ENCODE assay signal across 24 cellular contexts in genomic region chr10:10745281-10745680, GRCh38.
DNase-seq lines count a peak whose midpoint lies in the region; ATAC-seq and TF ChIP-seq lines count a peak whose summit lies in the region.
"Had no signal": no experiment of that assay in that cellular context is flagged by ENCODE, and none has a peak within 500 bp of the region (broad histone marks: within the 10 kb centered on the region; RNA-seq: fewer than 3 reads in every experiment).

No MANE protein-coding gene starts in this region.

- no peak overlapping the region for H3K18ac ChIP-seq in mesendoderm (ENCODE audit: low read length)

- no peak overlapping the region for H3K9ac ChIP-seq in NT2/D1 (ENCODE audit: insufficient read length, low read depth)
- no peak overlapping the region for H3K9ac ChIP-seq in mesendoderm (ENCODE audit: low read length)
- H3K9ac ChIP-seq: BLaER1 treated with 17β-estradiol and CSF1 and Interleukin-3, amounts not matched to agents 10 nM and 100 nM; GM23248 had no signal

- no peaks in the 10 kb centered on the region for H3K27me3 ChIP-seq in NT2/D1 (ENCODE audit: insufficient read depth, insufficient read length)
- no peaks in the 10 kb centered on the region for H3K27me3 ChIP-seq in esophagus muscularis mucosa
- no peaks in the 10 kb centered on the region for H3K27me3 ChIP-seq in mesendoderm (ENCODE audit: insufficient read depth, low read length, poor library complexity)
- H3K27me3 ChIP-seq: BE2C; BLaER1 treated with 17β-estradiol and CSF1 and Interleukin-3, amounts not matched to agents 10 nM and 100 nM had no signal

- no peak overlapping the region for H3K56ac ChIP-seq in mesendoderm (ENCODE audit: low read length)

- H2BK15ac ChIP-seq in mesendoderm (replicated peaks; ENCODE audit: low read depth) = no peak overlapping the region

- no peak overlapping the region for H4K5ac ChIP-seq in mesendoderm (ENCODE audit: low read length)

- H3K23ac ChIP-seq in mesendoderm (ENCODE audit: low read length) = no peak overlapping the region

- TF ChIP-seq EP300 in esophagus muscularis mucosa (IDR thresholded peaks at IDR 0.05) = no peak

- H3K9me3 ChIP-seq in NT2/D1 (ENCODE audit: insufficient read depth, low read length) (peaks cover 10% of the 10 kb centered on the region), esophagus muscularis mucosa (peaks cover 0 to 7% (median 2%) of the 10 kb centered on the region in 4 donors)
- H3K9me3 ChIP-seq: BE2C, HAP-1 had no signal

- H3K4me1 ChIP-seq in NT2/D1 (ENCODE audit: insufficient read depth, insufficient read length) (no peaks in the 10 kb centered on the region), esophagus muscularis mucosa (no peaks in the 10 kb centered on the region), mesendoderm (ENCODE audit: control insufficient read depth, low read depth, low read length) (no peaks in the 10 kb centered on the region)
- H3K4me1 ChIP-seq: A549; BE2C; BLaER1 treated with 17β-estradiol and CSF1 and Interleukin-3, amounts not matched to agents 10 nM and 100 nM; HAP-1 had no signal

- no peaks in the 10 kb centered on the region for H3K79me1 ChIP-seq in mesendoderm (ENCODE audit: low read length)

- no peak overlapping the region for H2AK5ac ChIP-seq in mesendoderm (ENCODE audit: low read length)

- no peak overlapping the region for H3K4me2 ChIP-seq in mesendoderm (ENCODE audit: low read length)
- H3K4me2 ChIP-seq: A549; BLaER1 treated with 17β-estradiol and CSF1 and Interleukin-3, amounts not matched to agents 10 nM and 100 nM had no signal

- no peak overlapping the region for H3K4ac ChIP-seq in mesendoderm (ENCODE audit: low read depth, low read length)

- no peak overlapping the region for H2BK5ac ChIP-seq in mesendoderm (ENCODE audit: low read length)

- H3K4me3 ChIP-seq in NT2/D1 (ENCODE audit: insufficient read length, low read depth) = no peak overlapping the region
- H3K4me3 ChIP-seq in choroid plexus epithelial cell (ENCODE audit: low read depth, low read length) = no peak overlapping the region
- no peak overlapping the region for H3K4me3 ChIP-seq in esophagus muscularis mucosa
- no peak overlapping the region for H3K4me3 ChIP-seq in mesendoderm (ENCODE audit: low read length)
- H3K4me3 ChIP-seq: A549; BLaER1 treated with 17β-estradiol and CSF1 and Interleukin-3, amounts not matched to agents 10 nM and 100 nM; GM12878; GM23248; HAP-1 had no signal

- H3K27ac ChIP-seq in esophagus muscularis mucosa (replicated peaks in 1 of 4) = no peak overlapping the region
- no peak overlapping the region for H3K27ac ChIP-seq in mesendoderm (ENCODE audit: low read depth, low read length)
- H3K27ac ChIP-seq: A549; BLaER1 treated with 17β-estradiol and CSF1 and Interleukin-3, amounts not matched to agents 10 nM and 100 nM; GM23248 had no signal

- WGBS in esophagus muscularis mucosa = 82% methylated on average over 6 of the region's 6 CpGs
- no CpG with 5 or more reads among the region's 6 CpGs for WGBS in mesendoderm (ENCODE audit: extremely low coverage, insufficient coverage, low lambda C conversion rate)

- H4K8ac ChIP-seq in mesendoderm (ENCODE audit: low read depth, low read length) = no peak overlapping the region

- no peaks in the 10 kb centered on the region for H3K79me2 ChIP-seq in mesendoderm (ENCODE audit: control insufficient read depth, insufficient read depth, low read length)

- intact Hi-C loops in esophagus muscularis mucosa (cut with DNase I) = no loop called here

- H2BK120ac ChIP-seq in mesendoderm (ENCODE audit: low read depth, low read length) = no peak overlapping the region

- peak; percentile 1 for DNase-seq in NT2/D1 (ENCODE audit: low read depth, low spot score)
- peak; percentile 77 for DNase-seq in choroid plexus epithelial cell (ENCODE audit: low read depth)
- peak; percentile 12 for DNase-seq in esophagus muscularis mucosa (ENCODE audit: extremely low spot score)
- DNase-seq in mesendoderm = peak; percentile 8
- no peak for DNase-seq in NCI-H1694 treated with DMSO at 0.1 percent for 48 hours (lab: John Stamatoyannopoulos, UW)
- no peak for DNase-seq in SK-N-DZ (ENCODE audit: low spot score)
- DNase-seq in activated CD4-positive, alpha-beta T cell treated with anti-CD3 and anti-CD28 coated beads, Interleukin-2, amount 50 U/mL, for 4 hours = no peak
- DNase-seq: 8988T; ACHN; AML-193; BE2C; CD4-positive, alpha-beta T cell; CD8-positive, alpha-beta memory T cell; DMS 273 treated with DMSO at 0.1 percent for 48 hours; DMS79; EL; GDM1; GM23248; HFFc6 had no signal

- H3K36me3 ChIP-seq in NT2/D1 (ENCODE audit: insufficient read depth, insufficient read length, low read length) (no peaks in the 10 kb centered on the region), esophagus muscularis mucosa (no peaks in the 10 kb centered on the region), mesendoderm (ENCODE audit: control insufficient read depth, insufficient read depth, low read length) (no peaks in the 10 kb centered on the region)
- H3K36me3 ChIP-seq: BE2C; BLaER1 treated with 17β-estradiol and CSF1 and Interleukin-3, amounts not matched to agents 10 nM and 100 nM; HAP-1 had no signal

- no peak for TF ChIP-seq CTCF in choroid plexus epithelial cell (conservative IDR thresholded peaks at IDR 0.05; ENCODE audit: low read depth, low read length)
- TF ChIP-seq CTCF in esophagus muscularis mucosa (IDR thresholded peaks at IDR 0.05) = no peak

- no peak for ATAC-seq in GM18505 (IDR thresholded peaks at IDR 0.05; ENCODE audit: unreplicated experiment)
- ATAC-seq: A549, GM12878 had no signal

- no peak for TF ChIP-seq POLR2A in esophagus muscularis mucosa (IDR thresholded peaks at IDR 0.05; ENCODE audit: low read depth)
- TF ChIP-seq POLR2A in GM18505 (IDR thresholded peaks at IDR 0.05; ENCODE audit: borderline replicate concordance, extremely low read depth, insufficient read depth, insufficient read length) = no peak

Comparison
In these comparisons a context has a peak if more than half of its experiments do, and no peak if none do; other contexts are left out.
1. DNase-seq: peak in NT2/D1 (single experiment), choroid plexus epithelial cell (single experiment), esophagus muscularis mucosa (single experiment) and mesendoderm (single experiment); none in NCI-H1694 treated with DMSO at 0.1 percent for 48 hours (single experiment), SK-N-DZ (single experiment) and activated CD4-positive, alpha-beta T cell treated with anti-CD3 and anti-CD28 coated beads, Interleukin-2, amount 50 U/mL, for 4 hours (0 of 2).